8 cellular contexts compared by ENCODE assay signal in the genomic region with DNA sequence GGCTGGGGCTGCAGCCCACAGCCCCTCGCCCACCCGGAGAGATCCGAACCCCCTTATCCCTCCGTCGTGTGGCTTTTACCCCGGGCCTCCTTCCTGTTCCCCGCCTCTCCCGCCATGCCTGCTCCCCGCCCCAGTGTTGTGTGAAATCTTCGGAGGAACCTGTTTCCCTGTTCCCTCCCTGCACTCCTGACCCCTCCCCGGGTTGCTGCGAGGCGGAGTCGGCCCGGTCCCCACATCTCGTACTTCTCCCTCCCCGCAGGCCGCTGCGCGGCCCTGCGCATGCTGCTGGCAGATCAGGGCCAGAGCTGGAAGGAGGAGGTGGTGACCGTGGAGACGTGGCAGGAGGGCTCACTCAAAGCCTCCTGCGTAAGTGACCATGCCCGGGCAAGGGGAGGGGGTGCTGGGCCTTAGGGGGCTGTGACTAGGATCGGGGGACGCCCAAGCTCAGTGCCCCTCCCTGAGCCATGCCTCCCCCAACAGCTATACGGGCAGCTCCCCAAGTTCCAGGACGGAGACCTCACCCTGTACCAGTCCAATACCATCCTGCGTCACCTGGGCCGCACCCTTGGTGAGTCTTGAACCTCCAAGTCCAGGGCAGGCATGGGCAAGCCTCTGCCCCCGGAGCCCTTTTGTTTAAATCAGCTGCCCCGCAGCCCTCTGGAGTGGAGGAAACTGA. TPM values are rescaled to one million over a fixed set of nuclear protein-coding genes. Genes with fewer than 3 reads are reported as not detected.
DNase-seq lines count a peak whose midpoint lies in the region; ATAC-seq and TF ChIP-seq lines count a peak whose summit lies in the region.

No MANE protein-coding gene starts in this region.

- H3K27me3 ChIP-seq in AG04450 (ENCODE audit: control insufficient read depth, insufficient read depth, low read length), result peaks cover 16% of the 10 kb centered on the region

- intact Hi-C loops in left ventricle myocardium superior (cut with micrococcal nuclease), result no loop called here

- H3K27ac ChIP-seq in AG04450 (ENCODE audit: low read depth, low read length), result peak overlapping the region; percentile 81
- peak overlapping the region; percentile 93 for H3K27ac ChIP-seq in angular gyrus (ENCODE audit: low read depth, low read length)

- H3K9me3 ChIP-seq in AG04450 (ENCODE audit: control insufficient read depth, insufficient read depth, low read length), result no peaks in the 10 kb centered on the region; the same call in 1 of the 2 replicates

- CTCF ChIA-PET in AG04450 (lab: Charles Lee), result interaction anchor here (0.6 to 1.2 kb wide), 2 partner anchors 19 to 45 kb away, joined by 3 to 5 read pairs; a partner anchor contains a TSS

- ATAC-seq in left ventricle myocardium superior (peak; percentile 78), GM21367 (IDR thresholded peaks at IDR 0.05; ENCODE audit: unreplicated experiment) (no peak)

- H3K4me3 ChIP-seq in AG04450 (ENCODE audit: low read depth, low read length), result peak overlapping the region; percentile 80

- POLR2A ChIA-PET in AG04450 (lab: Yijun Ruan, JAX), result interaction anchor here (1.0 to 1.8 kb wide), 6 partner anchors 8 to 183 kb away, joined by 3 to 12 read pairs (median 5); a partner anchor contains a TSS

- no peak for TF ChIP-seq CTCF in AG04450 (IDR thresholded peaks at IDR 0.05; ENCODE audit: low read depth, low read length)
- TF ChIP-seq CTCF in GM20000 (IDR thresholded peaks at IDR 0.05; ENCODE audit: extremely low read depth, missing control alignments), result no peak

- in situ Hi-C loops in ACHN (cut with HindIII; ENCODE audit: low pct_ligation_motif_present, low pct_unique_long_range_greater_than_20kb, low sequenced_read_pairs), result no loop called here

- no peak for DNase-seq in AG04450 (ENCODE audit: low read depth, low spot score)
- peak; percentile 51 for DNase-seq in GM20000 (ENCODE audit: low spot score)
- peak; percentile 72 for DNase-seq in OCI-M1 (lab: John Stamatoyannopoulos, UW)
- peak; percentile 84 for DNase-seq in left ventricle myocardium superior
- DNase-seq in pons (ENCODE audit: low spot score), result peak; percentile 37
- no peak for DNase-seq in ACHN

RNA-seq across cellular contexts. Expression of a gene that starts 0.7 kb away (rescaled TPM):
- polyA plus RNA-seq in AG04450 (2011; rRNA removed), result 716 and 965 TPM in 2 replicates
- polyA minus RNA-seq in AG04450 (2011; rRNA and poly(A)+ RNA removed), result 518 and 668 TPM in 2 replicates
- total RNA-seq in left ventricle myocardium superior, result 360 TPM

RNA-seq across cellular contexts. Expression of a gene that starts 22.4 kb away (rescaled TPM):
- polyA plus RNA-seq in AG04450 (2011; rRNA removed), result 79.5 and 89.9 TPM in 2 replicates
- polyA minus RNA-seq in AG04450 (2011; rRNA and poly(A)+ RNA removed), result 61.8 and 69.0 TPM in 2 replicates
- total RNA-seq in left ventricle myocardium superior, result 768 TPM

RNA-seq across cellular contexts. Expression of a gene that starts 45.4 kb away (rescaled TPM):
- 0.40 and 0.84 TPM in 2 replicates for polyA plus RNA-seq in AG04450 (2011; rRNA removed)
- 0.56 and 0.69 TPM in 2 replicates for polyA minus RNA-seq in AG04450 (2011; rRNA and poly(A)+ RNA removed)
- total RNA-seq in left ventricle myocardium superior, result 106 TPM

RNA-seq across cellular contexts. Expression of a gene that starts 55.2 kb away (rescaled TPM):
- not detected in 2 replicates for polyA plus RNA-seq in AG04450 (2011; rRNA removed)
- polyA minus RNA-seq in AG04450 (2011; rRNA and poly(A)+ RNA removed), result not detected in 2 replicates
- total RNA-seq in left ventricle myocardium superior, result 0.37 TPM

Comparison
In these comparisons a context has a peak if more than half of its experiments do, and no peak if none do; other contexts are left out.
1. DNase-seq: peak in GM20000 (single experiment), OCI-M1 (single experiment), left ventricle myocardium superior (single experiment) and pons (single experiment); none in AG04450 (single experiment) and ACHN (single experiment).